In genomic region chr14:22535126-22535525, GRCh38 we compare ENCODE assay signal across 16 cellular contexts. TPM values are rescaled to one million over a fixed set of nuclear protein-coding genes. Genes with fewer than 3 reads are reported as not detected.
DNase-seq lines count a peak whose midpoint lies in the region; ATAC-seq and TF ChIP-seq lines count a peak whose summit lies in the region.
"Had no signal": no experiment of that assay in that cellular context is flagged by ENCODE, and none has a peak within 500 bp of the region (broad histone marks: within the 10 kb centered on the region; RNA-seq: fewer than 3 reads in every experiment).

No MANE protein-coding gene starts in this region.

- DNase-seq in activated naive CD4-positive, alpha-beta T cell treated with anti-CD3 and anti-CD28 coated beads, Interleukin-2, amount 10 ng/mL, durations not matched to agents 7 days and 5 days, result no peak
- no peak for DNase-seq in activated naive CD4-positive, alpha-beta T cell treated with anti-CD3 and anti-CD28 coated beads, Interleukin-2, amount 50 U/mL, for 16 hours
- DNase-seq in activated naive CD8-positive, alpha-beta T cell treated with anti-CD3 and anti-CD28 coated beads, Interleukin-2, amount 10 ng/mL, durations not matched to agents 7 days and 5 days, result no peak
- no peak for DNase-seq in medulla oblongata (ENCODE audit: extremely low spot score)
- no peak for DNase-seq in activated CD4-positive, CD25-positive, alpha-beta regulatory T cell (lab: John Stamatoyannopoulos, UW)
- DNase-seq in NCI-H524 treated with DMSO at 0.1 percent for 48 hours (lab: John Stamatoyannopoulos, UW), result no peak
- DNase-seq: cerebellar nuclear complex, DMS 273 treated with DMSO at 0.1 percent for 48 hours, foreskin fibroblast, NCI-H774, RPMI8226, transverse colon had no signal

- 98% methylated on average over 1 of the region's 1 CpG for WGBS in thymus

- no peak for TF ChIP-seq CTCF in OCI-LY1 (IDR thresholded peaks at IDR 0.05; ENCODE audit: low read length)

- no peaks in the 10 kb centered on the region for H3K27me3 Mint-ChIP-seq in activated naive CD4-positive, alpha-beta T cell treated with anti-CD3 and anti-CD28 coated beads, Interleukin-2, amount 10 ng/mL, durations not matched to agents 7 days and 5 days
- no peaks in the 10 kb centered on the region for H3K27me3 Mint-ChIP-seq in activated naive CD8-positive, alpha-beta T cell treated with anti-CD3 and anti-CD28 coated beads, Interleukin-2, amount 10 ng/mL, durations not matched to agents 7 days and 5 days

- peaks cover 57% of the 10 kb centered on the region for H3K36me3 ChIP-seq in OCI-LY1 (ENCODE audit: insufficient read depth, low read length)
- peaks cover 53% of the 10 kb centered on the region for H3K36me3 ChIP-seq in thymus (ENCODE audit: control insufficient read depth, insufficient read depth)
- H3K36me3 ChIP-seq: transverse colon had no signal

- H3K4me3 Mint-ChIP-seq in activated naive CD4-positive, alpha-beta T cell treated with anti-CD3 and anti-CD28 coated beads, Interleukin-2, amount 10 ng/mL, durations not matched to agents 7 days and 5 days, result peak overlapping the region; percentile 71
- peak overlapping the region; percentile 81 for H3K4me3 Mint-ChIP-seq in activated naive CD8-positive, alpha-beta T cell treated with anti-CD3 and anti-CD28 coated beads, Interleukin-2, amount 10 ng/mL, durations not matched to agents 7 days and 5 days
- H3K4me3 Mint-ChIP-seq: GM23338 had no signal

- H2AFZ ChIP-seq in OCI-LY1 (ENCODE audit: low read length), result no peak overlapping the region
- H2AFZ ChIP-seq: GM23338 had no signal

- H3K9me3 Mint-ChIP-seq in activated naive CD4-positive, alpha-beta T cell treated with anti-CD3 and anti-CD28 coated beads, Interleukin-2, amount 10 ng/mL, durations not matched to agents 7 days and 5 days, result no peaks in the 10 kb centered on the region
- H3K9me3 Mint-ChIP-seq in activated naive CD8-positive, alpha-beta T cell treated with anti-CD3 and anti-CD28 coated beads, Interleukin-2, amount 10 ng/mL, durations not matched to agents 7 days and 5 days, result no peaks in the 10 kb centered on the region
- H3K9me3 Mint-ChIP-seq: GM23338 had no signal

- H4K20me1 ChIP-seq in OCI-LY1 (ENCODE audit: insufficient read depth, low read length), result no peaks in the 10 kb centered on the region

- no peaks in the 10 kb centered on the region for H3K79me2 ChIP-seq in OCI-LY1 (ENCODE audit: insufficient read depth, low read length)

- POLR2A ChIA-PET in activated naive CD8-positive, alpha-beta T cell treated with anti-CD3 and anti-CD28 coated beads, Interleukin-2, amount 10 ng/mL, durations not matched to agents 7 days and 5 days (lab: Charles Lee), result interaction anchor here (3.4 to 20.6 kb wide), 5 partner anchors 9 to 29 kb away, joined by 31 to 652 read pairs (median 212); no protein-coding TSS in a partner anchor

- no peak for ATAC-seq in activated naive CD8-positive, alpha-beta T cell treated with anti-CD3 and anti-CD28 coated beads, Interleukin-2, amount 10 ng/mL, durations not matched to agents 7 days and 5 days (ENCODE audit: low read depth)
- ATAC-seq: GM23338, HepG2 had no signal

- H3K27me3 ChIP-seq in OCI-LY1 (ENCODE audit: insufficient read depth, low read length), result no peaks in the 10 kb centered on the region
- H3K27me3 ChIP-seq in thymus (ENCODE audit: control insufficient read depth, insufficient read depth), result no peaks in the 10 kb centered on the region
- H3K27me3 ChIP-seq: transverse colon had no signal

- H3K4me1 ChIP-seq in OCI-LY1 (ENCODE audit: insufficient read depth, low read length, severe bottlenecking) (peaks cover 50% of the 10 kb centered on the region), thymus (ENCODE audit: control insufficient read depth, insufficient read depth, low read length) (peaks cover 61% of the 10 kb centered on the region)

- peaks cover 92% of the 10 kb centered on the region for H3K36me3 Mint-ChIP-seq in activated naive CD4-positive, alpha-beta T cell treated with anti-CD3 and anti-CD28 coated beads, Interleukin-2, amount 10 ng/mL, durations not matched to agents 7 days and 5 days
- peaks cover 90% of the 10 kb centered on the region for H3K36me3 Mint-ChIP-seq in activated naive CD8-positive, alpha-beta T cell treated with anti-CD3 and anti-CD28 coated beads, Interleukin-2, amount 10 ng/mL, durations not matched to agents 7 days and 5 days

- peaks cover 95% of the 10 kb centered on the region for H3K4me1 Mint-ChIP-seq in activated naive CD4-positive, alpha-beta T cell treated with anti-CD3 and anti-CD28 coated beads, Interleukin-2, amount 10 ng/mL, durations not matched to agents 7 days and 5 days
- peaks cover 92% of the 10 kb centered on the region for H3K4me1 Mint-ChIP-seq in activated naive CD8-positive, alpha-beta T cell treated with anti-CD3 and anti-CD28 coated beads, Interleukin-2, amount 10 ng/mL, durations not matched to agents 7 days and 5 days
- H3K4me1 Mint-ChIP-seq: GM23338 had no signal

- no peak overlapping the region for H3K4me2 ChIP-seq in OCI-LY1 (ENCODE audit: low read length)
- H3K4me2 ChIP-seq: GM23338 had no signal

- no peaks in the 10 kb centered on the region for H3K9me3 ChIP-seq in OCI-LY1 (ENCODE audit: low read length)
- no peaks in the 10 kb centered on the region for H3K9me3 ChIP-seq in thymus (ENCODE audit: control insufficient read depth)
- H3K9me3 ChIP-seq: transverse colon had no signal

- CTCF ChIA-PET in activated naive CD4-positive, alpha-beta T cell treated with anti-CD3 and anti-CD28 coated beads, Interleukin-2, amount 10 ng/mL, durations not matched to agents 7 days and 5 days (lab: Charles Lee), result interaction anchor here (0.8 to 2.6 kb wide), 4 partner anchors 10 to 35 kb away, joined by 3 to 9 read pairs (median 5); no protein-coding TSS in a partner anchor

- no peaks in the 10 kb centered on the region for H3F3A ChIP-seq in OCI-LY1 (ENCODE audit: insufficient read depth, low read length)

- H3K9me2 ChIP-seq in OCI-LY1 (ENCODE audit: low read depth, low read length), result no peaks in the 10 kb centered on the region

- no peak overlapping the region for H3K9ac ChIP-seq in OCI-LY1 (ENCODE audit: low read length)

- peak overlapping the region; percentile 9 for H3K27ac ChIP-seq in OCI-LY1 (ENCODE audit: low read depth, low read length, poor library complexity, severe bottlenecking)
- peak overlapping the region; percentile 66 for H3K27ac ChIP-seq in thymus (ENCODE audit: low read depth)

- H3K4me3 ChIP-seq in OCI-LY1 (ENCODE audit: low read depth, low read length, poor library complexity, severe bottlenecking), result no peak overlapping the region
- H3K4me3 ChIP-seq in thymus (ENCODE audit: low read length), result peak overlapping the region; percentile 32
- H3K4me3 ChIP-seq: GM23338, transverse colon had no signal

- peak overlapping the region; percentile 89 for H3K27ac Mint-ChIP-seq in activated naive CD4-positive, alpha-beta T cell treated with anti-CD3 and anti-CD28 coated beads, Interleukin-2, amount 10 ng/mL, durations not matched to agents 7 days and 5 days
- H3K27ac Mint-ChIP-seq in activated naive CD8-positive, alpha-beta T cell treated with anti-CD3 and anti-CD28 coated beads, Interleukin-2, amount 10 ng/mL, durations not matched to agents 7 days and 5 days, result peak overlapping the region; percentile 87
- H3K27ac Mint-ChIP-seq: GM23338 had no signal

RNA-seq across cellular contexts. Expression of gene DAD1, which starts 53.9 kb away (rescaled TPM):
- total RNA-seq in activated naive CD8-positive, alpha-beta T cell treated with anti-CD3 and anti-CD28 coated beads, Interleukin-2, amount 10 ng/mL, durations not matched to agents 7 days and 5 days, result 100 to 1,000 TPM; 124 to 148 TPM
- polyA plus RNA-seq in thymus, result 237 TPM
